In genomic region chr22:36807627-36808026, GRCh38 we compare ENCODE assay signal across 32 cellular contexts. TPM values are rescaled to one million over a fixed set of nuclear protein-coding genes. Genes with fewer than 3 reads are reported as not detected.
DNase-seq lines count a peak whose midpoint lies in the region; ATAC-seq and TF ChIP-seq lines count a peak whose summit lies in the region.
"Had no signal": no experiment of that assay in that cellular context is flagged by ENCODE, and none has a peak within 500 bp of the region (broad histone marks: within the 10 kb centered on the region; RNA-seq: fewer than 3 reads in every experiment).

No MANE protein-coding gene starts in this region.

- H3K14ac ChIP-seq in trophoblast cell (ENCODE audit: low read length): no peak overlapping the region

- H3K23ac ChIP-seq in trophoblast cell (ENCODE audit: low read length): no peak overlapping the region

- H3K9me3 ChIP-seq in parathyroid adenoma (ENCODE audit: control insufficient read depth, low read length) (no peaks in the 10 kb centered on the region), trophoblast cell (ENCODE audit: insufficient read depth, low read depth, low read length) (no peaks in the 10 kb centered on the region)
- H3K9me3 ChIP-seq: A549, left ventricle myocardium inferior, neutrophil, prostate gland, sigmoid colon, stomach, vagina had no signal

- H3K79me1 ChIP-seq in trophoblast cell (ENCODE audit: low read length): no peaks in the 10 kb centered on the region

- no peak overlapping the region for H4K8ac ChIP-seq in trophoblast cell (ENCODE audit: low read depth, low read length)

- TF ChIP-seq CTCF in epithelial cell of esophagus (IDR thresholded peaks at IDR 0.05; ENCODE audit: insufficient read depth, low read depth, low read length, missing control alignments) (no peak), parathyroid adenoma (IDR thresholded peaks at IDR 0.05) (no peak)

- peaks cover 8% of the 10 kb centered on the region for H3K4me1 ChIP-seq in parathyroid adenoma
- peaks cover 0 to 6% of the 10 kb centered on the region in 2 experiments for H3K4me1 ChIP-seq in trophoblast cell (ENCODE audit: control insufficient read depth in 1 of 2, insufficient read depth in 2 of 2, low read length in 2 of 2)
- H3K4me1 ChIP-seq: A549, left ventricle myocardium inferior, prostate gland, sigmoid colon, stomach, vagina had no signal

- ATAC-seq in HG03097 (IDR thresholded peaks at IDR 0.05; ENCODE audit: low FRiP score, unreplicated experiment): no peak
- ATAC-seq: A549; activated T-cell treated with anti-CD3 and anti-CD28 coated beads, Interleukin-2, amount 50 U/mL, for 4 hours; esophagus mucosa; HepG2; Right ventricle myocardium inferior had no signal

- H2AK5ac ChIP-seq in trophoblast cell (ENCODE audit: low read length): no peak overlapping the region

- H3K4me2 ChIP-seq in parathyroid adenoma (ENCODE audit: low read length): peak overlapping the region; percentile 53
- H3K4me2 ChIP-seq in trophoblast cell (ENCODE audit: low read length): no peak overlapping the region
- H3K4me2 ChIP-seq: A549 had no signal

- no peak overlapping the region for H2BK12ac ChIP-seq in trophoblast cell (ENCODE audit: low read length)

- H3K27ac ChIP-seq in parathyroid adenoma: no peak overlapping the region
- H3K27ac ChIP-seq in trophoblast cell (ENCODE audit: low read depth, low read length): no peak overlapping the region
- H3K27ac ChIP-seq: A549, left ventricle myocardium inferior, prostate gland, sigmoid colon, stomach, vagina, WERI-Rb-1 had no signal

- H4K12ac ChIP-seq in trophoblast cell (ENCODE audit: low read depth, low read length): no peak overlapping the region

- no peak overlapping the region for H2BK120ac ChIP-seq in trophoblast cell (ENCODE audit: insufficient read depth, low read length, poor library complexity)

- H3K36me3 ChIP-seq in parathyroid adenoma (ENCODE audit: control insufficient read depth, insufficient read depth, low read length) (no peaks in the 10 kb centered on the region), trophoblast cell (ENCODE audit: control insufficient read depth in 1 of 2, insufficient read depth in 2 of 2, low read length in 2 of 2) (no peaks in the 10 kb centered on the region)
- H3K36me3 ChIP-seq: left ventricle myocardium inferior, neutrophil, prostate gland, sigmoid colon, stomach, vagina, WERI-Rb-1 had no signal

- H3K4ac ChIP-seq in trophoblast cell (ENCODE audit: low read depth, low read length): no peak overlapping the region

- H3K4me3 ChIP-seq in epithelial cell of esophagus (ENCODE audit: low read length): no peak overlapping the region
- no peak overlapping the region for H3K4me3 ChIP-seq in parathyroid adenoma (ENCODE audit: low read depth, low read length)
- H3K4me3 ChIP-seq in trophoblast cell (ENCODE audit: low read depth, low read length): no peak overlapping the region
- H3K4me3 ChIP-seq: A549, left ventricle myocardium inferior, prostate gland, sigmoid colon, stomach, vagina had no signal

- H4K91ac ChIP-seq in trophoblast cell (ENCODE audit: low read depth, low read length): no peak overlapping the region

- WGBS in trophoblast cell (ENCODE audit: extremely low coverage, insufficient coverage, insufficient read length): no CpG with 5 or more reads among the region's 7 CpGs

- H3K9ac ChIP-seq in parathyroid adenoma: no peak overlapping the region
- no peak overlapping the region for H3K9ac ChIP-seq in trophoblast cell (ENCODE audit: low read length)

- no peak overlapping the region for H2AFZ ChIP-seq in parathyroid adenoma
- no peak overlapping the region for H2AFZ ChIP-seq in trophoblast cell (ENCODE audit: insufficient read depth, low read length, poor library complexity)

- H3K79me2 ChIP-seq in parathyroid adenoma (no peaks in the 10 kb centered on the region), trophoblast cell (ENCODE audit: control insufficient read depth, insufficient read depth, low read length, poor library complexity) (no peaks in the 10 kb centered on the region)

- no peak overlapping the region for H2BK5ac ChIP-seq in trophoblast cell (ENCODE audit: low read depth, low read length, poor library complexity)

- H3K27me3 ChIP-seq in parathyroid adenoma (ENCODE audit: control insufficient read depth, insufficient read depth, low read length): no peaks in the 10 kb centered on the region
- no peaks in the 10 kb centered on the region for H3K27me3 ChIP-seq in trophoblast cell (ENCODE audit: insufficient read depth, low read length)
- H3K27me3 ChIP-seq: vagina had no signal

- DNase-seq in NCI-H2171 treated with DMSO at 0.1 percent for 48 hours (lab: John Stamatoyannopoulos, UW) (peak; percentile 32), NCI-H2171 (lab: John Stamatoyannopoulos, UW) (no peak), MV-4-11 (lab: John Stamatoyannopoulos, UW) (peak; percentile 26), epithelial cell of esophagus (ENCODE audit: low read depth) (peak; percentile 34), trophoblast cell (no peak), SK-N-DZ (ENCODE audit: low spot score) (no peak)
- DNase-seq: activated CD4-positive, alpha-beta T cell treated with anti-CD3 and anti-CD28 coated beads for 48 hours; activated gamma-delta T cell; activated T-cell treated with anti-CD3 and anti-CD28 coated beads, Interleukin-2, amount 50 U/mL, for 4 hours; CD4-positive, alpha-beta memory T cell; central memory CD4-positive, alpha-beta T cell; cortex of kidney; EL; endodermal cell; H7; left ventricle myocardium inferior; NCI-H1048; NCI-H526; NK-92 treated with Interleukin-12 subunit alpha and Interleukin-12 subunit beta, amount 100 ng/mL, for 24 hours; sigmoid colon; stimulated activated CD4-positive, alpha-beta T cell treated with anti-CD3 and anti-CD28 coated beads, Interleukin-4, amount 100 ng/mL, for 1 hour; stomach; WERI-Rb-1 had no signal

- H3K18ac ChIP-seq in trophoblast cell (ENCODE audit: low read length): no peak overlapping the region

RNA-seq across cellular contexts. Expression of gene PVALB, which starts 9.2 kb away (rescaled TPM):
- polyA plus RNA-seq in trophoblast cell (2013): 0.11 and 0.40 TPM in 2 replicates
- not detected in 2 replicates for polyA plus RNA-seq in SK-N-DZ (2014; cell fraction: cytosol; rRNA removed)
- polyA plus RNA-seq in SK-N-DZ (2014; cell fraction: nucleus; rRNA removed): not detected in 2 replicates
- polyA plus RNA-seq: A549; CD4-positive, alpha-beta memory T cell; HepG2; sigmoid colon had no signal

RNA-seq across cellular contexts. Expression of gene IFT27, which starts 31.7 kb away (rescaled TPM):
- 23.9 and 24.7 TPM in 2 replicates for polyA plus RNA-seq in trophoblast cell (2013)
- 30.7 and 34.6 TPM in 2 replicates for polyA plus RNA-seq in SK-N-DZ (2014; cell fraction: cytosol; rRNA removed)
- 42.5 and 77.0 TPM in 2 replicates for polyA plus RNA-seq in SK-N-DZ (2014; cell fraction: nucleus; rRNA removed)

RNA-seq across cellular contexts. Expression of gene NCF4, which starts 53.2 kb away (rescaled TPM):
- 2.3 and 2.9 TPM in 2 replicates for polyA plus RNA-seq in trophoblast cell (2013)
- polyA plus RNA-seq in SK-N-DZ (2014; cell fraction: cytosol; rRNA removed): not detected in 2 replicates
- polyA plus RNA-seq in SK-N-DZ (2014; cell fraction: nucleus; rRNA removed): not detected in 2 replicates
- polyA plus RNA-seq: A549, HepG2 had no signal

Comparison
In these comparisons a context has a peak if more than half of its experiments do, and no peak if none do; other contexts are left out.
1. DNase-seq: peak in NCI-H2171 treated with DMSO at 0.1 percent for 48 hours (single experiment), MV-4-11 (single experiment) and epithelial cell of esophagus (single experiment); none in NCI-H2171 (single experiment), trophoblast cell (0 of 2) and SK-N-DZ (single experiment).